ENCODE assay signal across 11 cellular contexts in the genomic region with DNA sequence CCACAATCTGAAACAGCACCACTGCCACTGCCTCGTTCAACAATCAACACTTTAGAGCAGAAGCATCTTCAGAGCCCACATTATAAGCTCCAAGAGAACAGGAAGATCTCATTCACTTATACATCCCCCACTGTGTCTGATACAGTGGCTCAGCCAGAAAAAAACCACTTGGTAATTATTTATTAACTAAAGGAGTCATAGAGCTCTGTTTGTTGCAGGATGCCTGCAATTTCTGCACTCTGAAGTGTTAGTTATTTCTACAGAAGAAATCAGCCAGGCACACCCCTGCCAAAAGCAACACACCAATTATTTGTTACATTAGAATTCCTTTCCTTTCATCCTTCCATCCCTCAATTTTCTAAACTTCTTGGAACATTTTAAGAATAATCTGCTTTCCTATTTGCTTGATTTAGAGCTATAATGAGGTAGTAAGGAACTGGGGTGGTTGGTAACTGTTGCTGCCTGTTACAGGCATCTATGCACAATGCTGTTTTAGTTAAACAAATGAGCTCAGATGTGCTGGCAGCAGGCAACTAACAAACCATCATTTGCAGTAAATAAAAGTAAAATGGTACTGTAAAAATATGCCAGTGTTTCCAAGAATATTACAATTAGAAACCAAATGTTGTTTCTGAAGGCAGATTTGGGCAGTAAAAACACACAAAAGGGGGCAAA. TPM values are rescaled to one million over a fixed set of nuclear protein-coding genes. Genes with fewer than 3 reads are reported as not detected.
DNase-seq lines count a peak whose midpoint lies in the region; ATAC-seq and TF ChIP-seq lines count a peak whose summit lies in the region.
"Had no signal": no experiment of that assay in that cellular context is flagged by ENCODE, and none has a peak within 500 bp of the region (broad histone marks: within the 10 kb centered on the region; RNA-seq: fewer than 3 reads in every experiment).

No MANE protein-coding gene starts in this region.

- H3K27ac ChIP-seq in layer of hippocampus (ENCODE audit: low read depth, low read length) = peak overlapping the region; percentile 69
- H3K27ac ChIP-seq: C4-2B had no signal

- CTCF ChIA-PET in MCF 10A (lab: Yijun Ruan, JAX) = interaction anchor here (0.9 kb wide), 1 partner anchor 9 kb away, joined by 3 read pairs; no protein-coding TSS in a partner anchor

- no peaks in the 10 kb centered on the region for H3K27me3 ChIP-seq in layer of hippocampus (ENCODE audit: control insufficient read depth, insufficient read depth, low read length)

- POLR2A ChIA-PET in MCF 10A (lab: Yijun Ruan, JAX) = interaction anchor here (0.6 to 0.7 kb wide), 2 partner anchors 13 to 45 kb away, joined by 3 to 4 read pairs; no protein-coding TSS in a partner anchor

- ATAC-seq in GM19463 (IDR thresholded peaks at IDR 0.05; ENCODE audit: unreplicated experiment) = peak; percentile 65

- DNase-seq in ACHN = peak; percentile 87
- peak; percentile 64 for DNase-seq in NCI-H2227 (lab: John Stamatoyannopoulos, UW; ENCODE audit: unreplicated experiment)
- DNase-seq in MCF 10A (ENCODE audit: unreplicated experiment) = no peak
- DNase-seq in NCI-H187 (lab: John Stamatoyannopoulos, UW) = no peak
- DNase-seq in NOMO-1 (lab: John Stamatoyannopoulos, UW; ENCODE audit: unreplicated experiment in 2 of 2) = no peak
- no peak for DNase-seq in mesenteric fat pad (ENCODE audit: low spot score)
- DNase-seq: NCI-H1105; stimulated activated CD4-positive, alpha-beta T cell treated with anti-CD3 and anti-CD28 coated beads, Interleukin-4, amount 100 ng/mL, for 1 hour had no signal

- no peak for TF ChIP-seq CTCF in MCF 10A (IDR thresholded peaks at IDR 0.05; ENCODE audit: unreplicated experiment)

- peaks cover 5% of the 10 kb centered on the region for H3K36me3 Mint-ChIP-seq in MCF 10A (ENCODE audit: insufficient read depth, unreplicated experiment)

- no TSS peak for BruUV-seq in MCF 10A (replicated peaks; lab: Mats Ljungman, UMichigan)

- in situ Hi-C loops in ACHN (cut with HindIII; ENCODE audit: low pct_ligation_motif_present, low pct_unique_long_range_greater_than_20kb, low sequenced_read_pairs) = no loop called here

- H3K4me3 Mint-ChIP-seq in MCF 10A (ENCODE audit: unreplicated experiment) = no peak overlapping the region

- H3K27ac Mint-ChIP-seq in MCF 10A (ENCODE audit: low read depth, unreplicated experiment) = no peak overlapping the region

- intact Hi-C loops in MCF 10A (cut with micrococcal nuclease) = no loop called here

- no peaks in the 10 kb centered on the region for H3K9me3 Mint-ChIP-seq in MCF 10A (ENCODE audit: unreplicated experiment)

- H3K27me3 Mint-ChIP-seq in MCF 10A (ENCODE audit: insufficient read depth, unreplicated experiment) = no peaks in the 10 kb centered on the region

- H3K4me1 Mint-ChIP-seq in MCF 10A (ENCODE audit: insufficient read depth, unreplicated experiment) = no peaks in the 10 kb centered on the region

RNA-seq across cellular contexts. Expression of gene DYM, which starts 59.9 kb away (rescaled TPM):
- 83.1 and 89.4 TPM in 2 replicates for total RNA-seq in MCF 10A (2022)
- total RNA-seq in mesenteric fat pad = 60.8 TPM

Comparison
In these comparisons a context has a peak if more than half of its experiments do, and no peak if none do; other contexts are left out.
1. DNase-seq: peak in ACHN (single experiment) and NCI-H2227 (single experiment); none in MCF 10A (single experiment), NCI-H187 (0 of 2), NOMO-1 (0 of 2) and mesenteric fat pad (single experiment).